In genomic region chr20:327946-328563, GRCh38 we compare ENCODE assay signal across 8 cellular contexts. TPM values are rescaled to one million over a fixed set of nuclear protein-coding genes. Genes with fewer than 3 reads are reported as not detected.
DNase-seq lines count a peak whose midpoint lies in the region; ATAC-seq, FAIRE-seq and TF ChIP-seq lines count a peak whose summit lies in the region.

No MANE protein-coding gene starts in this region.

- no peak overlapping the region for H2AK5ac ChIP-seq in H1 (ENCODE audit: low read depth, low read length)

- H3K27me3 ChIP-seq in Caco-2 (replicated peaks; ENCODE audit: control insufficient read depth, insufficient read depth, low read length) (no peaks in the 10 kb centered on the region), OCI-LY1 (ENCODE audit: insufficient read depth, low read length) (no peaks in the 10 kb centered on the region), H1 (replicated peaks in 1 of 4; ENCODE audit: control insufficient read depth in 3 of 4, extremely low read depth in 1 of 4, insufficient read depth in 3 of 4, low read length in 3 of 4) (no peaks in the 10 kb centered on the region), ovary (no peaks in the 10 kb centered on the region)

- no peak for DNase-seq in Caco-2
- no peak for DNase-seq in H1 (ENCODE audit: low read depth in 1 of 2, low spot score in 2 of 2)
- peak in 3 of 5 donors; percentile 43 to 49 (median 46) for DNase-seq in ovary
- no peak for DNase-seq in DMS79 (lab: John Stamatoyannopoulos, UW)
- no peak for DNase-seq in NK-92 treated with Interleukin-12 subunit alpha and Interleukin-12 subunit beta, amount 100 ng/mL, for 24 hours (lab: John Stamatoyannopoulos, UW)

- H4K91ac ChIP-seq in H1 (replicated peaks; ENCODE audit: insufficient read length, low read length) = no peak overlapping the region

- H3K36me3 ChIP-seq in Caco-2 (ENCODE audit: control insufficient read depth, insufficient read depth, low read length) (no peaks in the 10 kb centered on the region), OCI-LY1 (ENCODE audit: insufficient read depth, low read length) (peaks cover 4% of the 10 kb centered on the region; the same call in 1 of the 2 replicates), H1 (ENCODE audit: control insufficient read depth in 2 of 4, insufficient read depth in 4 of 4, low read length in 3 of 4) (peaks cover 0 to 3% (median 0%) of the 10 kb centered on the region in 4 experiments; a peak in 1 of 8 replicates), ovary (no peaks in the 10 kb centered on the region)

- H3K4me3 ChIP-seq in Caco-2 (ENCODE audit: low read depth, low read length) = peak overlapping the region; percentile 59
- H3K4me3 ChIP-seq in OCI-LY1 (ENCODE audit: low read depth, low read length, poor library complexity, severe bottlenecking) = peak overlapping the region; percentile 70
- H3K4me3 ChIP-seq in H1 (ENCODE audit: extremely low read depth in 1 of 4, insufficient read depth in 2 of 4, low read depth in 3 of 4, low read length in 4 of 4) = peak overlapping the region; percentile 68 to 92 (median 79)
- peak overlapping the region; percentile 69 for H3K4me3 ChIP-seq in ovary

- H3K79me2 ChIP-seq in OCI-LY1 (ENCODE audit: insufficient read depth, low read length) (no peaks in the 10 kb centered on the region), H1 (ENCODE audit: control insufficient read depth in 1 of 2, insufficient read depth in 2 of 2, low read length in 2 of 2) (peaks cover 7 to 31% of the 10 kb centered on the region in 2 experiments)

- peak overlapping the region; percentile 66 for H3K27ac Mint-ChIP-seq in Caco-2 (ENCODE audit: unreplicated experiment)

- H4K20me1 ChIP-seq in OCI-LY1 (ENCODE audit: insufficient read depth, low read length) (no peaks in the 10 kb centered on the region), H1 (replicated peaks in 1 of 2; ENCODE audit: control insufficient read depth in 1 of 2, insufficient read depth in 2 of 2, low read length in 2 of 2) (peaks cover 19 to 30% of the 10 kb centered on the region in 2 experiments)

- H3K14ac ChIP-seq in H1 (ENCODE audit: insufficient read length) = no peak overlapping the region

- no peak for TF ChIP-seq EP300 in H1 (IDR thresholded peaks at IDR 0.05; ENCODE audit: borderline replicate concordance in 1 of 2, low read depth in 2 of 2, low read length in 2 of 2)
- TF ChIP-seq EP300 in ovary (IDR thresholded peaks at IDR 0.05) = no peak

- no peaks in the 10 kb centered on the region for H3K27me3 Mint-ChIP-seq in Caco-2 (ENCODE audit: insufficient read depth, unreplicated experiment)

- H3K23ac ChIP-seq in H1 (ENCODE audit: insufficient read length) = no peak overlapping the region

- POLR2A ChIA-PET in Caco-2 (lab: Charles Lee) (no interaction called here), H1 (lab: Charles Lee; ENCODE audit: partially characterized antibody) (interaction anchor here (0.6 to 5.0 kb wide), 7 partner anchors 17 to 100 kb away, joined by 3 to 85 read pairs (median 7); partner anchors contain the start of genes NRSN2 and ZCCHC3)

- no peak overlapping the region for H2BK20ac ChIP-seq in H1 (ENCODE audit: low read length)

- no peak for ATAC-seq in HG03097 (IDR thresholded peaks at IDR 0.05; ENCODE audit: low FRiP score, unreplicated experiment)
- no peak for ATAC-seq in GM18870 (IDR thresholded peaks at IDR 0.05; ENCODE audit: unreplicated experiment)

- no peak for TF ChIP-seq CTCF in Caco-2 (IDR thresholded peaks at IDR 0.05; ENCODE audit: insufficient read depth in 1 of 2, low read depth in 1 of 2, low read length in 1 of 2, severe bottlenecking in 1 of 2, unreplicated experiment in 1 of 2)
- TF ChIP-seq CTCF in OCI-LY1 (IDR thresholded peaks at IDR 0.05; ENCODE audit: low read length) = no peak
- TF ChIP-seq CTCF in H1 (IDR thresholded peaks at IDR 0.05; ENCODE audit: control extremely low read depth in 1 of 3, insufficient read depth in 1 of 3, low read depth in 1 of 3, low read length in 3 of 3) = no peak
- TF ChIP-seq CTCF in ovary (IDR thresholded peaks at IDR 0.05) = no peak

- H2BK12ac ChIP-seq in H1 (ENCODE audit: low read depth, low read length) = no peak overlapping the region

- 53% methylated on average over 12 of the region's 26 CpGs; no CpG with 5 or more reads in 1 of the 2 experiments for WGBS in H1 (ENCODE audit: extremely low coverage in 1 of 2, insufficient coverage in 1 of 2, insufficient read length in 1 of 2, insufficient replicate concordance in 2 of 2, low coverage in 1 of 2, low lambda C conversion rate in 2 of 2, missing lambda C conversion rate in 1 of 2), 2 experiments
- 13 to 25% (median 16%) methylated on average over 25 to 26 of the region's 26 CpGs for WGBS in ovary, 3 donors

- no peak overlapping the region for H3K18ac ChIP-seq in H1 (ENCODE audit: extremely low read depth, low read length)

- H3K56ac ChIP-seq in H1 (replicated peaks; ENCODE audit: insufficient read length, low read depth, low read length) = peak overlapping the region; percentile 32

- no peak overlapping the region for H3K4ac ChIP-seq in H1 (replicated peaks; ENCODE audit: insufficient read length, low read depth, low read length)

- H2BK5ac ChIP-seq in H1 (ENCODE audit: low read depth, low read length) = peak overlapping the region; percentile 20; the same call in 1 of the 2 replicates

- H4K5ac ChIP-seq in H1 (ENCODE audit: insufficient read length, low read depth, low read length) = no peak overlapping the region

- H3K36me3 Mint-ChIP-seq in Caco-2 (ENCODE audit: insufficient read depth, unreplicated experiment) = peaks cover 46% of the 10 kb centered on the region

- no peak for TF ChIP-seq POLR2A in H1 (IDR thresholded peaks at IDR 0.05; ENCODE audit: control extremely low read depth in 1 of 2, low read depth in 2 of 2, low read length in 2 of 2)
- no peak for TF ChIP-seq POLR2A in ovary (IDR thresholded peaks at IDR 0.05)

- H4K8ac ChIP-seq in H1 (ENCODE audit: extremely low read depth, insufficient read depth, low read length) = no peak overlapping the region

- peak overlapping the region; percentile 67 for H3K27ac ChIP-seq in OCI-LY1 (ENCODE audit: low read depth, low read length, poor library complexity, severe bottlenecking)
- no peak overlapping the region for H3K27ac ChIP-seq in H1 (ENCODE audit: low read depth, low read length)
- peak overlapping the region; percentile 91 to 97 for H3K27ac ChIP-seq in ovary

- TF ChIP-seq RAD21 in H1 (IDR thresholded peaks at IDR 0.05 in 1 of 2, conservative IDR thresholded peaks at IDR 0.05 in 1 of 2; ENCODE audit: low read depth in 2 of 2, low read length in 2 of 2) = no peak

- FAIRE-seq in H1 (lab: Jason Lieb, UNC) = no peak

- H3K23me2 ChIP-seq in H1 (ENCODE audit: low read depth, low read length) = peaks cover 9% of the 10 kb centered on the region; the same call in 1 of the 2 replicates

- H3K79me1 ChIP-seq in H1 (ENCODE audit: low read depth, low read length) = peaks cover 12% of the 10 kb centered on the region

- no peak overlapping the region for H2AFZ ChIP-seq in OCI-LY1 (ENCODE audit: low read length)
- H2AFZ ChIP-seq in H1 (ENCODE audit: low read length) = no peak overlapping the region

- no peaks in the 10 kb centered on the region for H3F3A ChIP-seq in OCI-LY1 (ENCODE audit: insufficient read depth, low read length)

- H3K9ac ChIP-seq in OCI-LY1 (ENCODE audit: low read length) = peak overlapping the region; percentile 72
- H3K9ac ChIP-seq in H1 (replicated peaks in 1 of 4; ENCODE audit: extremely low read depth in 1 of 4, low read depth in 3 of 4, low read length in 3 of 4) = peak overlapping the region; percentile 31 to 67 (median 45); a peak in 6 of 7 replicates

- intact Hi-C loops in Caco-2 (cut with micrococcal nuclease; ENCODE audit: unreplicated experiment) = loop anchor here (1.0 kb wide), 1 partner anchor 19 kb away; the partner anchor contains the start of gene NRSN2
- intact Hi-C loops in ovary (cut with DNase I) = loop anchor here in 1 of 4 donors (10.0 kb wide), 1 partner anchor 1057 kb away; no protein-coding TSS in a partner anchor

- no peaks in the 10 kb centered on the region for H3K9me2 ChIP-seq in OCI-LY1 (ENCODE audit: low read depth, low read length)

- H3K9me3 ChIP-seq in Caco-2 = no peaks in the 10 kb centered on the region
- H3K9me3 ChIP-seq in OCI-LY1 (ENCODE audit: low read length) = no peaks in the 10 kb centered on the region
- H3K9me3 ChIP-seq in H1 (ENCODE audit: insufficient read depth in 2 of 2, low read depth in 1 of 2, low read length in 1 of 2) = no peaks in the 10 kb centered on the region
- no peaks in the 10 kb centered on the region for H3K9me3 ChIP-seq in ovary

- H3K4me2 ChIP-seq in OCI-LY1 (ENCODE audit: low read length) (peak overlapping the region; percentile 85), H1 (ENCODE audit: insufficient read depth in 1 of 2, low read depth in 2 of 2, low read length in 2 of 2) (peak overlapping the region; percentile 94 to 98)

- CTCF ChIA-PET in Caco-2 (lab: Charles Lee) = no interaction called here
- CTCF ChIA-PET in H1 (lab: Charles Lee; ENCODE audit: partially characterized antibody) = interaction anchor here (3.8 to 5.1 kb wide), 3 partner anchors 18 to 48 kb away, joined by 30 to 54 read pairs (median 33); partner anchors contain the start of gene NRSN2

- BruUV-seq in Caco-2 (replicated peaks; lab: Mats Ljungman, UMichigan) = no TSS peak

- peak overlapping the region; percentile 94 for H3K4me3 Mint-ChIP-seq in Caco-2 (ENCODE audit: unreplicated experiment)

- H2BK15ac ChIP-seq in H1 (ENCODE audit: low read length) = no peak overlapping the region

- no peak overlapping the region for H2BK120ac ChIP-seq in H1 (replicated peaks; ENCODE audit: low read depth, low read length)

- H3K4me1 ChIP-seq in Caco-2 (0 out of 2 replicates have a peak, but pooled peaks cover 10% of the 10 kb centered on the region), OCI-LY1 (ENCODE audit: insufficient read depth, low read length, severe bottlenecking) (peaks cover 36% of the 10 kb centered on the region), H1 (replicated peaks in 1 of 4; ENCODE audit: control insufficient read depth in 3 of 4, insufficient read depth in 4 of 4, low read length in 3 of 4) (peaks cover 12 to 26% (median 18%) of the 10 kb centered on the region in 4 experiments), ovary (ENCODE audit: insufficient read depth) (peaks cover 5% of the 10 kb centered on the region)

- H3K4me1 Mint-ChIP-seq in Caco-2 (ENCODE audit: low read depth, unreplicated experiment) = peaks cover 8% of the 10 kb centered on the region

- H3K9me3 Mint-ChIP-seq in Caco-2 (ENCODE audit: unreplicated experiment) = no peaks in the 10 kb centered on the region

RNA-seq across cellular contexts. Expression of gene SOX12, which starts 2.7 kb away (rescaled TPM):
- 13.9 and 14.7 TPM in 2 replicates for total RNA-seq in Caco-2 (2022)
- 63.0 and 66.1 TPM in 2 replicates for total RNA-seq in H1 (2021; fragmentation: NEBNext Ultra II Directional; extraction: Animal tissue kit (Norgen Biotek cat#: 25700))
- 6.4 and 14.4 TPM in 2 replicates for polyA plus RNA-seq in H1 (2011; rRNA removed)
- 9.3 TPM for polyA plus RNA-seq in H1 (2011; cell fraction: cytosol; rRNA removed)
- polyA plus RNA-seq in H1 (2011; cell fraction: nucleus; rRNA removed) = 20.6 TPM
- polyA plus RNA-seq in H1 (2012, experiment 1 of 2) = 28.3 to 39.1 TPM (median 34.8 TPM) in 4 replicates
- 27.6 TPM for polyA plus RNA-seq in H1 (2012, experiment 2 of 2)
- polyA plus RNA-seq in H1 (2013, experiment 1 of 2) = 34.1 TPM
- 34.4 TPM for polyA plus RNA-seq in H1 (2013, experiment 2 of 2)
- 2.9 and 6.2 TPM in 2 replicates for polyA minus RNA-seq in H1 (2011; rRNA and poly(A)+ RNA removed)
- 16.2 TPM for polyA minus RNA-seq in H1 (2011; cell fraction: cytosol; rRNA and poly(A)+ RNA removed)
- polyA minus RNA-seq in H1 (2011; cell fraction: nucleus; rRNA and poly(A)+ RNA removed) = 11.5 TPM
- total RNA-seq in ovary = 10 to 100 TPM in 5 of 7 donors, 1 to 10 TPM in 2; 4.8 to 34.1 (median 25.7) TPM
- 1 to 10 TPM; 4.1 to 8.7 TPM for polyA plus RNA-seq in ovary

RNA-seq across cellular contexts. Expression of gene NRSN2, which starts 18.9 kb away (rescaled TPM):
- total RNA-seq in Caco-2 (2022) (24.6 and 27.5 TPM in 2 replicates), ovary (10 to 100 TPM; 20.5 to 77.9 (median 43.8) TPM)
- 15.0 and 19.4 TPM in 2 replicates for total RNA-seq in H1 (2021; fragmentation: NEBNext Ultra II Directional; extraction: Animal tissue kit (Norgen Biotek cat#: 25700))
- polyA plus RNA-seq in H1 (2011; rRNA removed) (33.3 and 41.9 TPM in 2 replicates), ovary (10 to 100 TPM; 32.4 to 36.7 TPM)
- 25.4 TPM for polyA plus RNA-seq in H1 (2011; cell fraction: cytosol; rRNA removed)
- polyA plus RNA-seq in H1 (2011; cell fraction: nucleus; rRNA removed) = 20.5 TPM
- 17.4 to 24.3 TPM (median 23.5 TPM) in 4 replicates for polyA plus RNA-seq in H1 (2012, experiment 1 of 2)
- polyA plus RNA-seq in H1 (2012, experiment 2 of 2) = 23.4 TPM
- 19.3 TPM for polyA plus RNA-seq in H1 (2013, experiment 1 of 2)
- polyA plus RNA-seq in H1 (2013, experiment 2 of 2) = 21.8 TPM
- polyA minus RNA-seq in H1 (2011; rRNA and poly(A)+ RNA removed) = 11.8 and 15.0 TPM in 2 replicates
- 16.5 TPM for polyA minus RNA-seq in H1 (2011; cell fraction: cytosol; rRNA and poly(A)+ RNA removed)
- 8.1 TPM for polyA minus RNA-seq in H1 (2011; cell fraction: nucleus; rRNA and poly(A)+ RNA removed)

RNA-seq across cellular contexts. Expression of gene ZCCHC3, which starts 30.7 kb away (rescaled TPM):
- total RNA-seq in Caco-2 (2022) = 34.4 and 37.2 TPM in 2 replicates
- total RNA-seq in H1 (2021; fragmentation: NEBNext Ultra II Directional; extraction: Animal tissue kit (Norgen Biotek cat#: 25700)) = 52.4 and 54.0 TPM in 2 replicates
- 33.7 and 34.0 TPM in 2 replicates for polyA plus RNA-seq in H1 (2011; rRNA removed)
- polyA plus RNA-seq in H1 (2011; cell fraction: cytosol; rRNA removed) = 40.1 TPM
- 23.6 TPM for polyA plus RNA-seq in H1 (2011; cell fraction: nucleus; rRNA removed)
- 41.3 to 45.9 TPM (median 42.1 TPM) in 4 replicates for polyA plus RNA-seq in H1 (2012, experiment 1 of 2)
- 43.6 TPM for polyA plus RNA-seq in H1 (2012, experiment 2 of 2)
- 36.6 TPM for polyA plus RNA-seq in H1 (2013, experiment 1 of 2)
- polyA plus RNA-seq in H1 (2013, experiment 2 of 2) = 39.0 TPM
- 14.9 and 15.4 TPM in 2 replicates for polyA minus RNA-seq in H1 (2011; rRNA and poly(A)+ RNA removed)
- polyA minus RNA-seq in H1 (2011; cell fraction: cytosol; rRNA and poly(A)+ RNA removed) = 24.4 TPM
- polyA minus RNA-seq in H1 (2011; cell fraction: nucleus; rRNA and poly(A)+ RNA removed) = 13.9 TPM
- 10 to 100 TPM; 13.6 to 28.1 (median 23.1) TPM for total RNA-seq in ovary
- 10 to 100 TPM; 16.8 to 23.2 TPM for polyA plus RNA-seq in ovary

RNA-seq across cellular contexts. Expression of gene C20orf96, which starts 37.5 kb away (rescaled TPM):
- total RNA-seq in Caco-2 (2022) (10.3 and 11.5 TPM in 2 replicates), ovary (10 to 100 TPM in 6 of 7 donors, 1 to 10 TPM in 1; 6.6 to 17.5 (median 11.7) TPM)
- 21.0 and 22.7 TPM in 2 replicates for total RNA-seq in H1 (2021; fragmentation: NEBNext Ultra II Directional; extraction: Animal tissue kit (Norgen Biotek cat#: 25700))
- polyA plus RNA-seq in H1 (2011; rRNA removed) (19.2 and 19.3 TPM in 2 replicates), ovary (10 to 100 TPM; 11.7 to 14.7 TPM)
- 21.3 TPM for polyA plus RNA-seq in H1 (2011; cell fraction: cytosol; rRNA removed)
- 22.3 TPM for polyA plus RNA-seq in H1 (2011; cell fraction: nucleus; rRNA removed)
- polyA plus RNA-seq in H1 (2012, experiment 1 of 2) = 20.5 to 28.5 TPM (median 26.2 TPM) in 4 replicates
- 20.8 TPM for polyA plus RNA-seq in H1 (2012, experiment 2 of 2)
- 23.3 TPM for polyA plus RNA-seq in H1 (2013, experiment 1 of 2)
- 22.8 TPM for polyA plus RNA-seq in H1 (2013, experiment 2 of 2)
- polyA minus RNA-seq in H1 (2011; rRNA and poly(A)+ RNA removed) = 9.5 and 10.5 TPM in 2 replicates
- 7.7 TPM for polyA minus RNA-seq in H1 (2011; cell fraction: cytosol; rRNA and poly(A)+ RNA removed)
- polyA minus RNA-seq in H1 (2011; cell fraction: nucleus; rRNA and poly(A)+ RNA removed) = 8.2 TPM

RNA-seq across cellular contexts. Expression of gene TRIB3, which starts 52.5 kb away (rescaled TPM):
- total RNA-seq in Caco-2 (2022) (113 and 132 TPM in 2 replicates), ovary (10 to 100 TPM in 1 of 7 donors, 1 to 10 TPM in 6; 1.5 to 55.1 (median 4.9) TPM)
- total RNA-seq in H1 (2021; fragmentation: NEBNext Ultra II Directional; extraction: Animal tissue kit (Norgen Biotek cat#: 25700)) = 9.0 and 10.1 TPM in 2 replicates
- polyA plus RNA-seq in H1 (2011; rRNA removed) (17.1 and 30.0 TPM in 2 replicates), ovary (1 to 10 TPM; 2.3 to 2.7 TPM)
- 20.6 TPM for polyA plus RNA-seq in H1 (2011; cell fraction: cytosol; rRNA removed)
- 22.8 TPM for polyA plus RNA-seq in H1 (2011; cell fraction: nucleus; rRNA removed)
- polyA plus RNA-seq in H1 (2012, experiment 1 of 2) = 4.7 to 10.2 TPM (median 8.5 TPM) in 4 replicates
- 11.2 TPM for polyA plus RNA-seq in H1 (2012, experiment 2 of 2)
- 8.1 TPM for polyA plus RNA-seq in H1 (2013, experiment 1 of 2)
- polyA plus RNA-seq in H1 (2013, experiment 2 of 2) = 8.1 TPM
- 10.1 and 14.9 TPM in 2 replicates for polyA minus RNA-seq in H1 (2011; rRNA and poly(A)+ RNA removed)
- polyA minus RNA-seq in H1 (2011; cell fraction: cytosol; rRNA and poly(A)+ RNA removed) = 11.1 TPM
- polyA minus RNA-seq in H1 (2011; cell fraction: nucleus; rRNA and poly(A)+ RNA removed) = 7.7 TPM

Comparison
In these comparisons a context has a peak if more than half of its experiments do, and no peak if none do; other contexts are left out.
1. DNase-seq: peak in ovary (3 of 5); none in Caco-2 (0 of 2), H1 (0 of 2), DMS79 (single experiment) and NK-92 treated with Interleukin-12 subunit alpha and Interleukin-12 subunit beta, amount 100 ng/mL, for 24 hours (single experiment).
2. Peak in every context shown above with its lines, with median percentiles within 50 percentile points of each other: H3K4me3 ChIP-seq.